In the genomic region with DNA sequence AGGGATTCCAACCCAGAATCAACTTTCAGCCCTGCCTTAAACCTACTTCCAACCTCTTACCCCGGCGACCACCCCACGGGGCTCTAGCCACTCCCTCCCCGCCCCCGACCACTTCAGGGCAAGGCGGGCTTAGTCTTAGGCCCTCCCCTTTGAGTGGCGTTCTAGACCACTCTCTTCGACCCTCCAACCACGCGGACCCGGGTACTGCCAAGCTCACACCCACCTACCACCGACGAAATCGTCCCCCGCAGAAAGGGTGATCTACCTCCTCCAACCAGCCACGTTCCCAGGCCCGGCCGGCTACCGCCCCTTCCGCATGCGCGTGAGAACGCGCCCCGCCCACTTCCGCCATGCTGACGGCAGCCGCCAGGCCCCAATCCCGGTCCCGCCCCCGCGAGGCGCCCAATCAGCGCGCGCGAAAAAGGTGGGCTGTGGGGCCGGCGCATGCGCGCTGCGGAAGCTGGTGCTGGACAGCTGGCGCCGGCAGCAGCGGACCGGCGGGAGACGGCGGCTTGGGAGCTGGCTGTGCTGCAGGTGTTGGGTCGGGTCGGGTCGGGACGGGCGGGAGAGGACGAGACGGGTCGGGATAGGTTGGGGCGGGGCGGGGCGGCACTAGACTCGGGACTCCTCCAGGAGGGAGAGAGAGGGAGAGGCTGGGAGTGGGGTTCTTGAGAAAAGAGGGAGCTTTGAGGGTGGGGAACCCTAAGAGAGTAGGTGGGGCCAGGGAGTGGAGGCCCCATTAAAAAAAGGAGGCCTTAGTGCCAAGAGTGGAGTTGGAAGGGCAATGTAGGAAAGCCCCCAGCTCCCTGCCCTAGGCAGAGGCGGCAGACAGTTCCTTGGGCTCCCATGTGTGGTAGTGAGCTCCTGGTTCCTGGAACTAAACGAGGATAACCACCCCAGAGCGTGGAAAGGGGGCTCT, we compare ENCODE assay signal across 8 cellular contexts. TPM values are rescaled to one million over a fixed set of nuclear protein-coding genes. Genes with fewer than 3 reads are reported as not detected.
DNase-seq lines count a peak whose midpoint lies in the region; ATAC-seq and TF ChIP-seq lines count a peak whose summit lies in the region.

A gene with protein sequence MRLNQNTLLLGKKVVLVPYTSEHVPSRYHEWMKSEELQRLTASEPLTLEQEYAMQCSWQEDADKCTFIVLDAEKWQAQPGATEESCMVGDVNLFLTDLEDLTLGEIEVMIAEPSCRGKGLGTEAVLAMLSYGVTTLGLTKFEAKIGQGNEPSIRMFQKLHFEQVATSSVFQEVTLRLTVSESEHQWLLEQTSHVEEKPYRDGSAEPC (minus strand): TSS at position 302 of the 919 bp plus-strand sequence. CDS start 647 bp downstream, outside the sequence.

- H3K4me3 ChIP-seq in MM.1S (ENCODE audit: low read length), result peak within 1 kb of the TSS; percentile 94
- H3K4me3 ChIP-seq in fibroblast of villous mesenchyme (ENCODE audit: low read depth, low read length), result peak within 1 kb of the TSS; percentile 71
- H3K4me3 ChIP-seq in neural cell (ENCODE audit: low read length), result peak within 1 kb of the TSS; percentile 91

- H3K4me2 ChIP-seq in H9 (ENCODE audit: insufficient read depth, insufficient read length, low read length) (peak within 1 kb of the TSS; percentile 92), MM.1S (ENCODE audit: low read depth, low read length) (peak within 1 kb of the TSS; percentile 99), neural cell (ENCODE audit: low read length) (peak within 1 kb of the TSS; percentile 83)

- H3K9me2 ChIP-seq in MM.1S (replicated peaks; ENCODE audit: insufficient read depth, low read length) (no peaks in the 10 kb centered on the region), neural cell (ENCODE audit: insufficient read depth, low read length) (no peaks in the 10 kb centered on the region)

- peak; percentile 80 for ATAC-seq in stimulated activated naive CD8-positive, alpha-beta T cell treated with anti-CD3 and anti-CD28 coated beads, Interleukin-15, amount 100 ng/mL, for 72 hours

- TF ChIP-seq EP300 in neural cell (conservative IDR thresholded peaks at IDR 0.05; ENCODE audit: poor library complexity, severe bottlenecking), result peak; percentile 20

- no peak within 1 kb of the TSS for H3K4ac ChIP-seq in H9 (ENCODE audit: low read depth, low read length)

- H2AFZ ChIP-seq in H9 (ENCODE audit: low read length) (no peak within 1 kb of the TSS), MM.1S (ENCODE audit: low read length) (peak within 1 kb of the TSS; percentile 67), neural cell (ENCODE audit: low read depth, low read length) (peak within 1 kb of the TSS; percentile 75)

- H3K9me3 Mint-ChIP-seq in H9, result no peaks in the 10 kb centered on the region
- H3K9me3 Mint-ChIP-seq in stimulated activated naive CD8-positive, alpha-beta T cell treated with anti-CD3 and anti-CD28 coated beads, Interleukin-15, amount 100 ng/mL, for 72 hours, result no peaks in the 10 kb centered on the region

- H3K79me2 ChIP-seq in H9 (ENCODE audit: insufficient read depth, low read length) (no peaks in the 10 kb centered on the region), MM.1S (ENCODE audit: low read length) (peaks cover 78% of the 10 kb centered on the region), neural cell (replicated peaks; ENCODE audit: insufficient read depth, low read length) (peaks cover 23% of the 10 kb centered on the region)

- H3K18ac ChIP-seq in H9 (ENCODE audit: insufficient read length, low read depth, low read length), result no peak within 1 kb of the TSS

- peak; percentile 21 for TF ChIP-seq RAD21 in neural cell (conservative IDR thresholded peaks at IDR 0.05)

- H3K14ac ChIP-seq in H9 (ENCODE audit: insufficient read depth, low read length), result no peak within 1 kb of the TSS; the same call in 1 of the 2 replicates

- no peak within 1 kb of the TSS for H4K91ac ChIP-seq in H9 (ENCODE audit: insufficient read length, low read depth, low read length)

- H3K27me3 ChIP-seq in H9 (ENCODE audit: insufficient read depth, low read length), result no peaks in the 10 kb centered on the region
- no peaks in the 10 kb centered on the region for H3K27me3 ChIP-seq in MM.1S (replicated peaks; ENCODE audit: insufficient read depth, low read length)
- H3K27me3 ChIP-seq in neural cell (ENCODE audit: insufficient read depth, low read depth, low read length), result no peaks in the 10 kb centered on the region

- WGBS in H9 (ENCODE audit: extremely low coverage, insufficient read length, low lambda C conversion rate), result no CpG with 5 or more reads among the region's 64 CpGs

- H3K27me3 Mint-ChIP-seq in H9 (ENCODE audit: low read depth), result no peaks in the 10 kb centered on the region
- H3K27me3 Mint-ChIP-seq in stimulated activated naive CD8-positive, alpha-beta T cell treated with anti-CD3 and anti-CD28 coated beads, Interleukin-15, amount 100 ng/mL, for 72 hours, result no peaks in the 10 kb centered on the region

- peaks cover 22% of the 10 kb centered on the region; the same call in 1 of the 2 replicates for H3F3A ChIP-seq in MM.1S (ENCODE audit: insufficient read depth, low read length)
- no peaks in the 10 kb centered on the region for H3F3A ChIP-seq in neural cell (ENCODE audit: insufficient read depth, low read length, poor library complexity, severe bottlenecking)

- H3K9ac ChIP-seq in H9 (ENCODE audit: extremely low read depth, insufficient read length, low read length) (peak within 1 kb of the TSS; percentile 61), MM.1S (ENCODE audit: low read length) (peak within 1 kb of the TSS; percentile 76), neural cell (ENCODE audit: low read length) (peak within 1 kb of the TSS; percentile 76)

- no peak within 1 kb of the TSS for H4K8ac ChIP-seq in H9 (replicated peaks; ENCODE audit: insufficient read length, low read depth, low read length)

- H2BK5ac ChIP-seq in H9 (ENCODE audit: insufficient read length, low read length), result no peak within 1 kb of the TSS

- peaks cover 10% of the 10 kb centered on the region for H3K23me2 ChIP-seq in H9 (ENCODE audit: insufficient read length, low read depth, low read length, poor library complexity, severe bottlenecking)

- H4K20me1 ChIP-seq in H9 (ENCODE audit: control insufficient read depth, insufficient read depth, insufficient read length) (no peaks in the 10 kb centered on the region), MM.1S (ENCODE audit: insufficient read depth, low read length) (no peaks in the 10 kb centered on the region), neural cell (ENCODE audit: insufficient read depth) (no peaks in the 10 kb centered on the region)

- TF ChIP-seq CTCF in H9 (conservative IDR thresholded peaks at IDR 0.05), result no peak
- no peak for TF ChIP-seq CTCF in MM.1S (IDR thresholded peaks at IDR 0.05; ENCODE audit: low read length)
- no peak for TF ChIP-seq CTCF in fibroblast of villous mesenchyme (IDR thresholded peaks at IDR 0.05; ENCODE audit: insufficient read depth, low read depth, low read length)
- no peak for TF ChIP-seq CTCF in neural cell (IDR thresholded peaks at IDR 0.05; ENCODE audit: poor library complexity, severe bottlenecking)

- DNase-seq in ELF-1 (ENCODE audit: low read depth, low spot score) (peak; percentile 99), H9 (peak; percentile 100), MM.1S (peak; percentile 97), SHP77 treated with DMSO at 0.1 percent for 48 hours (lab: John Stamatoyannopoulos, UW) (peak; percentile 94), fibroblast of villous mesenchyme (ENCODE audit: low read depth) (peak; percentile 95)
- peak; percentile 100 for DNase-seq in activated effector memory CD4-positive, alpha-beta T cell treated with anti-CD3 and anti-CD28 coated beads, Interleukin-2, amount 50 U/mL, for 16 hours
- peak; percentile 99 for DNase-seq in stimulated activated naive CD8-positive, alpha-beta T cell treated with anti-CD3 and anti-CD28 coated beads, Interleukin-15, amount 100 ng/mL, for 72 hours

- peak within 1 kb of the TSS; percentile 10 for H3K27ac ChIP-seq in H9 (ENCODE audit: insufficient read length, low read depth, low read length)
- H3K27ac ChIP-seq in MM.1S (ENCODE audit: low read length), result no peak within 1 kb of the TSS
- H3K27ac ChIP-seq in neural cell (ENCODE audit: low read length), result peak within 1 kb of the TSS; percentile 45

- H3K56ac ChIP-seq in H9 (ENCODE audit: insufficient read length, low read depth, low read length), result no peak within 1 kb of the TSS

- no peak within 1 kb of the TSS for H3K23ac ChIP-seq in H9 (ENCODE audit: insufficient read length, low read depth, low read length)

- no peak within 1 kb of the TSS for H3T11ph ChIP-seq in H9 (ENCODE audit: low read length)

- H3K36me3 Mint-ChIP-seq in H9 (ENCODE audit: insufficient read depth in 1 of 3, low read depth in 3 of 3), result peaks cover 16 to 44% (median 33%) of the 10 kb centered on the region in 3 experiments

- no peak within 1 kb of the TSS for H2AK5ac ChIP-seq in H9 (ENCODE audit: insufficient read length, low read length)

- H3K9me3 ChIP-seq in H9 (ENCODE audit: control insufficient read depth, low read depth, low read length) (no peaks in the 10 kb centered on the region), MM.1S (replicated peaks; ENCODE audit: insufficient read depth, low read length) (no peaks in the 10 kb centered on the region), neural cell (ENCODE audit: low read length) (no peaks in the 10 kb centered on the region)

- H2BK15ac ChIP-seq in H9 (ENCODE audit: low read depth, low read length), result no peak within 1 kb of the TSS

- H3K4me1 ChIP-seq in H9 (ENCODE audit: insufficient read depth, low read length) (no peaks in the 10 kb centered on the region; the same call in 1 of the 2 replicates), MM.1S (ENCODE audit: low read length) (peaks cover 5% of the 10 kb centered on the region)

- no peaks in the 10 kb centered on the region for H3K79me1 ChIP-seq in H9 (ENCODE audit: insufficient read depth, low read depth, low read length, poor library complexity, severe bottlenecking)

- no peaks in the 10 kb centered on the region for H3K36me3 ChIP-seq in MM.1S (replicated peaks; ENCODE audit: insufficient read depth, low read length)
- H3K36me3 ChIP-seq in neural cell (ENCODE audit: insufficient read depth, low read length), result peaks cover 1% of the 10 kb centered on the region

- H3K4me3 Mint-ChIP-seq in H9, result peak within 1 kb of the TSS; percentile 91 to 95
- H3K4me3 Mint-ChIP-seq in stimulated activated naive CD8-positive, alpha-beta T cell treated with anti-CD3 and anti-CD28 coated beads, Interleukin-15, amount 100 ng/mL, for 72 hours, result peak within 1 kb of the TSS; percentile 95 to 100

- H4K5ac ChIP-seq in H9 (ENCODE audit: insufficient read length, low read depth, low read length), result no peak within 1 kb of the TSS

- peak within 1 kb of the TSS; percentile 89 to 97 (median 93); a peak in 6 of 7 replicates for H3K27ac Mint-ChIP-seq in H9
- peak within 1 kb of the TSS; percentile 97 to 98 for H3K27ac Mint-ChIP-seq in stimulated activated naive CD8-positive, alpha-beta T cell treated with anti-CD3 and anti-CD28 coated beads, Interleukin-15, amount 100 ng/mL, for 72 hours

- H2BK20ac ChIP-seq in H9 (ENCODE audit: low read depth, low read length, poor library complexity, severe bottlenecking), result no peak within 1 kb of the TSS

- H2BK120ac ChIP-seq in H9 (ENCODE audit: low read depth, low read length, poor library complexity, severe bottlenecking), result no peak within 1 kb of the TSS

- H3K4me1 Mint-ChIP-seq in H9, result peaks cover 7 to 19% of the 10 kb centered on the region in 2 experiments
- peaks cover 83% of the 10 kb centered on the region for H3K4me1 Mint-ChIP-seq in stimulated activated naive CD8-positive, alpha-beta T cell treated with anti-CD3 and anti-CD28 coated beads, Interleukin-15, amount 100 ng/mL, for 72 hours

- H2BK12ac ChIP-seq in H9 (ENCODE audit: insufficient read length, low read depth, low read length), result no peak within 1 kb of the TSS

RNA-seq across cellular contexts. Expression of the gene that starts here (rescaled TPM):
- total RNA-seq in H9 (2021) (53.5 and 63.5 TPM in 2 replicates), fibroblast of villous mesenchyme (32.0 and 34.8 TPM in 2 replicates)
- 232 and 243 TPM in 2 replicates for polyA plus RNA-seq in neural cell
- polyA minus RNA-seq in neural cell, result 34.1 and 35.2 TPM in 2 replicates
